In genomic region chr1:27542463-27543273, GRCh38 we compare ENCODE assay signal across 9 cellular contexts. TPM values are rescaled to one million over a fixed set of nuclear protein-coding genes. Genes with fewer than 3 reads are reported as not detected.
DNase-seq lines count a peak whose midpoint lies in the region; ATAC-seq and TF ChIP-seq lines count a peak whose summit lies in the region.
"Had no signal": no experiment of that assay in that cellular context is flagged by ENCODE, and none has a peak within 500 bp of the region (broad histone marks: within the 10 kb centered on the region; RNA-seq: fewer than 3 reads in every experiment).

No MANE protein-coding gene starts in this region.

- intact Hi-C loops in colonic mucosa (cut with DNase I) = no loop called here
- intact Hi-C loops in vagina (cut with DNase I) = no loop called here

- peak overlapping the region in 1 of 2 donors; percentile 8 for H3K9ac ChIP-seq in colonic mucosa (ENCODE audit: low read depth in 2 of 2, low read length in 2 of 2)
- H3K9ac ChIP-seq in mucosa of rectum (ENCODE audit: low read depth in 1 of 2, low read length in 2 of 2) = peak overlapping the region in 1 of 2 donors; percentile 36

- no peaks in the 10 kb centered on the region for H3K9me3 ChIP-seq in Peyer's patch
- no peaks in the 10 kb centered on the region for H3K9me3 ChIP-seq in colonic mucosa
- H3K9me3 ChIP-seq in mucosa of rectum (ENCODE audit: control insufficient read depth in 2 of 2, low read length in 2 of 2) = no peaks in the 10 kb centered on the region
- no peaks in the 10 kb centered on the region for H3K9me3 ChIP-seq in vagina

- peak; percentile 62 for DNase-seq in EH (ENCODE audit: low read depth)
- DNase-seq in Peyer's patch = peak in 2 of 3 donors; percentile 82 to 90
- no peak for DNase-seq in colonic mucosa
- no peak for DNase-seq in vagina (ENCODE audit: extremely low spot score in 2 of 2)
- DNase-seq in NCI-H2227 treated with DMSO at 0.1 percent for 48 hours (lab: John Stamatoyannopoulos, UW) = no peak
- DNase-seq in globus pallidus (ENCODE audit: low spot score) = no peak

- peak overlapping the region; percentile 1 to 81 (median 60) for H3K27ac ChIP-seq in Peyer's patch
- peak overlapping the region; percentile 46 for H3K27ac ChIP-seq in colonic mucosa
- peak overlapping the region; percentile 65 to 72 for H3K27ac ChIP-seq in mucosa of rectum (ENCODE audit: low read depth in 2 of 2, low read length in 2 of 2)
- H3K27ac ChIP-seq in vagina = peak overlapping the region; percentile 99
- H3K27ac ChIP-seq: HL-60 had no signal

- TF ChIP-seq POLR2A in Peyer's patch (IDR thresholded peaks at IDR 0.05) (peak in 1 of 2 donors; percentile 39), vagina (IDR thresholded peaks at IDR 0.05) (no peak)

- no peak for ATAC-seq in GM18861 (IDR thresholded peaks at IDR 0.05; ENCODE audit: unreplicated experiment)

- peaks cover 0 to 56% (median 0%) of the 10 kb centered on the region in 4 donors for H3K4me1 ChIP-seq in Peyer's patch
- peaks cover 16% of the 10 kb centered on the region for H3K4me1 ChIP-seq in colonic mucosa
- peaks cover 3 to 23% of the 10 kb centered on the region in 2 donors for H3K4me1 ChIP-seq in mucosa of rectum (ENCODE audit: control insufficient read depth in 2 of 2, insufficient read depth in 2 of 2, low read length in 2 of 2)
- peaks cover 97% of the 10 kb centered on the region for H3K4me1 ChIP-seq in vagina

- TF ChIP-seq CTCF in Peyer's patch (IDR thresholded peaks at IDR 0.05) (no peak), colonic mucosa (IDR thresholded peaks at IDR 0.05) (no peak), vagina (IDR thresholded peaks at IDR 0.05) (no peak)

- peaks cover 0 to 5% (median 0%) of the 10 kb centered on the region in 3 donors for H3K36me3 ChIP-seq in Peyer's patch
- no peaks in the 10 kb centered on the region for H3K36me3 ChIP-seq in colonic mucosa
- H3K36me3 ChIP-seq in mucosa of rectum (ENCODE audit: control insufficient read depth in 2 of 2, insufficient read depth in 2 of 2, low read length in 2 of 2) = peaks cover 0 to 3% of the 10 kb centered on the region in 2 donors
- H3K36me3 ChIP-seq in vagina = peaks cover 0 to 13% of the 10 kb centered on the region in 2 donors

- no peak overlapping the region for H3K4me3 ChIP-seq in Peyer's patch
- H3K4me3 ChIP-seq in colonic mucosa = no peak overlapping the region
- no peak overlapping the region for H3K4me3 ChIP-seq in mucosa of rectum (ENCODE audit: low read length in 2 of 2)
- no peak overlapping the region for H3K4me3 ChIP-seq in vagina

- H3K27me3 ChIP-seq in Peyer's patch = no peaks in the 10 kb centered on the region
- no peaks in the 10 kb centered on the region for H3K27me3 ChIP-seq in colonic mucosa
- no peaks in the 10 kb centered on the region for H3K27me3 ChIP-seq in mucosa of rectum (ENCODE audit: control insufficient read depth in 2 of 2, insufficient read depth in 2 of 2, low read length in 2 of 2)
- no peaks in the 10 kb centered on the region for H3K27me3 ChIP-seq in vagina

RNA-seq across cellular contexts. Expression of gene WASF2, which starts 52.7 kb away (rescaled TPM):
- total RNA-seq in Peyer's patch = 10 to 100 TPM; 52.5 to 74.5 (median 57.5) TPM
- 100 to 1,000 TPM; 120 to 168 TPM for total RNA-seq in colonic mucosa
- total RNA-seq in vagina = 58.9 TPM

Comparison
In these comparisons a context has a peak if more than half of its experiments do, and no peak if none do; other contexts are left out.
1. DNase-seq: peak in EH (single experiment) and Peyer's patch (2 of 3); none in colonic mucosa (single experiment), vagina (0 of 2), NCI-H2227 treated with DMSO at 0.1 percent for 48 hours (single experiment) and globus pallidus (single experiment).
2. H3K27ac ChIP-seq: peak in every context shown above with its lines; median percentile 99 in vagina; 68 in mucosa of rectum; 60 in Peyer's patch; 46 in colonic mucosa.